Comparison of ENCODE assay signal across 13 cellular contexts in the genomic region with DNA sequence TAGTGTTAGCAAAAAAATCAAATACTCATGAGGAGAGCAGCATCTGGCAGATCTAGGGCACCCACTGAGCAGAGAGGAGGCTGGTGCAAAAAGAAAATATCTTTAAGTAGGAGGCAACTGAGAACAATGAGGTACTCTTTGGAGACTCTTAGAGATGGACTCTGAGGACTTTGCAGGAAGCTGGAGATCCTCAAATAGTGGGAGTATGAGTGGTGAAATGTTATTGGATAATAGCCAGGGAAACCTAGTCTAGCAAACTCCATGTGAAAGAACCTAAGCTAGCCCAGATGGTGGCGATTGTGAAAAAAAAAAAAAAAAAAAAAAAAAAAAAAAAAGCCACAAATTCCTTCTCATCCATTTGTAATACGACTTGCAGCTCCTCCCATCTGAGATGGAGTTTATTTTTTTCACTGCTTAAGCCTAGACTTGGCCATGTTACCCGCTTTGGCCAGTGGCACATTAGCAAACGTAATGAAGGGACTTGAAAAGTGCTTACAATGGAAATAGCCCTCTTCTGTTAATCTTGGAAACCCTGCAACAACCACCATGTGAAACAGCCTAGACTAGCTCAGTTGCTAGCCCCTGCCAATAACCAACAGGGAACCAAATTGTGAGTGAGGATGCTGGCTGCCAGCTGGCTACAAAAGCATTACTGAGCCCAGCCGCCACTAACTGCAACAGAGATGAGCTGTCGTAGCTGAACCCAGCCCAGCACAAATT.
A peak's percentile ranks its signal among the peaks of the same experiment; 100 is the strongest.
DNase-seq lines count a peak whose midpoint lies in the region; ATAC-seq and TF ChIP-seq lines count a peak whose summit lies in the region.
"Had no signal": no experiment of that assay in that cellular context is flagged by ENCODE, and none has a peak within 500 bp of the region (broad histone marks: within the 10 kb centered on the region; RNA-seq: fewer than 3 reads in every experiment).

No MANE protein-coding gene starts in this region.

- no peaks in the 10 kb centered on the region for H3K36me3 ChIP-seq in gastroesophageal sphincter
- H3K36me3 ChIP-seq: vagina had no signal

- ATAC-seq in gastroesophageal sphincter, result peak; percentile 47
- ATAC-seq: T-cell had no signal

- no peaks in the 10 kb centered on the region for H3K9me3 ChIP-seq in gastroesophageal sphincter
- H3K9me3 ChIP-seq: vagina had no signal

- H3K4me1 ChIP-seq in gastroesophageal sphincter, result no peaks in the 10 kb centered on the region
- H3K4me1 ChIP-seq: vagina had no signal

- in situ Hi-C loops in astrocyte of the cerebellum (cut with HindIII; ENCODE audit: low sequenced_read_pairs), result no loop called here

- no peak for TF ChIP-seq EP300 in gastroesophageal sphincter (IDR thresholded peaks at IDR 0.05)

- H3K27me3 ChIP-seq in gastroesophageal sphincter, result no peaks in the 10 kb centered on the region
- H3K27me3 ChIP-seq: vagina had no signal

- peak; percentile 32 for DNase-seq in EH (ENCODE audit: low read depth)
- peak; percentile 51 for DNase-seq in astrocyte of the cerebellum (ENCODE audit: low read depth)
- peak; percentile 13 for DNase-seq in occipital lobe (lab: John Stamatoyannopoulos, UW)
- no peak for DNase-seq in NCI-H187 treated with DMSO at 0.1 percent for 48 hours (lab: John Stamatoyannopoulos, UW)
- no peak for DNase-seq in NCI-H526 (lab: John Stamatoyannopoulos, UW)
- DNase-seq in activated CD4-positive, alpha-beta T cell treated with anti-CD3 and anti-CD28 coated beads for 4 hours, result no peak
- no peak for DNase-seq in NOMO-1 treated with DMSO at 0.1 percent for 48 hours (lab: John Stamatoyannopoulos, UW; ENCODE audit: unreplicated experiment)
- DNase-seq: activated gamma-delta T cell treated with Interleukin-2 at 50 U/mL for 16 hours; NCI-H1105; stimulated activated CD4-positive, alpha-beta T cell treated with anti-CD3 and anti-CD28 coated beads, Interleukin-12 subunit alpha, Interleukin-12 subunit beta, amount 100 ng/mL, for 4 hours; T-cell had no signal

- TF ChIP-seq POLR2A in gastroesophageal sphincter (IDR thresholded peaks at IDR 0.05), result no peak

- 19 to 33% methylated on average over 3 to 5 of the region's 6 CpGs for WGBS in gastroesophageal sphincter (ENCODE audit: low coverage in 1 of 2), 2 donors

- TF ChIP-seq CTCF in astrocyte of the cerebellum (IDR thresholded peaks at IDR 0.05; ENCODE audit: low read depth, low read length, missing control alignments) (no peak), gastroesophageal sphincter (IDR thresholded peaks at IDR 0.05) (no peak)

- no peak overlapping the region for H3K27ac ChIP-seq in gastroesophageal sphincter
- H3K27ac ChIP-seq: vagina had no signal

- H3K4me3 ChIP-seq in astrocyte of the cerebellum (ENCODE audit: low read depth, low read length) (no peak overlapping the region), gastroesophageal sphincter (no peak overlapping the region)
- H3K4me3 ChIP-seq: vagina had no signal

Comparison
In these comparisons a context has a peak if more than half of its experiments do, and no peak if none do; other contexts are left out.
1. DNase-seq: peak in EH (single experiment), astrocyte of the cerebellum (single experiment) and occipital lobe (single experiment); none in NCI-H187 treated with DMSO at 0.1 percent for 48 hours (single experiment), NCI-H526 (0 of 2), activated CD4-positive, alpha-beta T cell treated with anti-CD3 and anti-CD28 coated beads for 4 hours (0 of 2) and NOMO-1 treated with DMSO at 0.1 percent for 48 hours (single experiment).